ENCODE assay signal across 22 cellular contexts in the genomic region with DNA sequence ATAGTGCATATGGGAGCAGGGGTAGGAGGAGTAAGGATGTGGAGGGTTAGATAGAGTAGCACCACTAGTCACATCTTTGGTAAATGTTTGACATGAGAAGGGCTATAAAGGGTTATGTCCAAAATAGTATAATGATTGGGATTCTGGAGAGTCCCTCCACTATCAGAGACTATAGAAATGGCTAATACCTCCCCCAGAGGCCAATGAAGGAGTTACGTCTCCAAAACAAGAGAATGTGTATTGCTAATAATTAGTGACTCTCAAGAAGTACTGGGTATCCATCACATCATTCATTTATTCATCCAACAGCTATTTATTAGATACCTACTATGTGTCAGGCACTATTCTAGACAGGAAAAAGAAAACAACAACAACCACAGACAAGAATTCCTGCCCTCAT.
DNase-seq lines count a peak whose midpoint lies in the region; TF ChIP-seq lines count a peak whose summit lies in the region.
"Had no signal": no experiment of that assay in that cellular context is flagged by ENCODE, and none has a peak within 500 bp of the region (broad histone marks: within the 10 kb centered on the region; RNA-seq: fewer than 3 reads in every experiment).

No MANE protein-coding gene starts in this region.

- H3K9me3 Mint-ChIP-seq in endodermal cell, result peaks cover 4% of the 10 kb centered on the region
- H3K9me3 Mint-ChIP-seq: activated naive CD4-positive, alpha-beta T cell treated with anti-CD3 and anti-CD28 coated beads, Interleukin-2, amount 10 ng/mL, durations not matched to agents 7 days and 5 days had no signal

- no peaks in the 10 kb centered on the region for H3K79me2 ChIP-seq in MM.1S (ENCODE audit: low read length)

- peaks cover 13% of the 10 kb centered on the region for H3K4me1 Mint-ChIP-seq in endodermal cell
- H3K4me1 Mint-ChIP-seq: activated naive CD4-positive, alpha-beta T cell treated with anti-CD3 and anti-CD28 coated beads, Interleukin-2, amount 10 ng/mL, durations not matched to agents 7 days and 5 days; nephron had no signal

- H3K9ac ChIP-seq in MM.1S (ENCODE audit: low read length) (no peak overlapping the region), endodermal cell (ENCODE audit: extremely low read depth, low read length, poor library complexity, severe bottlenecking) (no peak overlapping the region)
- H3K9ac ChIP-seq: BLaER1 treated with 17β-estradiol and CSF1 and Interleukin-3, amounts not matched to agents 10 nM and 100 nM had no signal

- no peaks in the 10 kb centered on the region for H3K36me3 ChIP-seq in MM.1S (replicated peaks; ENCODE audit: insufficient read depth, low read length)
- no peaks in the 10 kb centered on the region for H3K36me3 ChIP-seq in endodermal cell (ENCODE audit: control insufficient read depth, insufficient read depth, low read length)
- H3K36me3 ChIP-seq: BLaER1 treated with 17β-estradiol and CSF1 and Interleukin-3, amounts not matched to agents 10 nM and 100 nM; Peyer's patch had no signal

- no peaks in the 10 kb centered on the region for H3F3A ChIP-seq in MM.1S (ENCODE audit: insufficient read depth, low read length)

- H3K4me3 ChIP-seq in MM.1S (ENCODE audit: low read length) (no peak overlapping the region), endodermal cell (ENCODE audit: low read length) (no peak overlapping the region), retinal pigment epithelial cell (ENCODE audit: low read length) (no peak overlapping the region)
- H3K4me3 ChIP-seq: BLaER1 treated with 17β-estradiol and CSF1 and Interleukin-3, amounts not matched to agents 10 nM and 100 nM; Peyer's patch; psoas muscle; SK-N-MC had no signal

- H3K9me3 ChIP-seq in MM.1S (replicated peaks; ENCODE audit: insufficient read depth, low read length) (no peaks in the 10 kb centered on the region), endodermal cell (ENCODE audit: control insufficient read depth, low read length) (no peaks in the 10 kb centered on the region)
- H3K9me3 ChIP-seq: Peyer's patch, psoas muscle had no signal

- H4K20me1 ChIP-seq in MM.1S (ENCODE audit: insufficient read depth, low read length), result no peaks in the 10 kb centered on the region
- H4K20me1 ChIP-seq: BLaER1 treated with 17β-estradiol and CSF1 and Interleukin-3, amounts not matched to agents 10 nM and 100 nM had no signal

- no peak overlapping the region for H3K27ac Mint-ChIP-seq in endodermal cell
- H3K27ac Mint-ChIP-seq: activated CD8-positive, alpha-beta T cell treated with anti-CD3 and anti-CD28 coated beads, Interleukin-2, amount 10 ng/mL, durations not matched to agents 7 days and 5 days; activated naive CD4-positive, alpha-beta T cell treated with anti-CD3 and anti-CD28 coated beads, Interleukin-2, amount 10 ng/mL, durations not matched to agents 7 days and 5 days; nephron had no signal

- no peaks in the 10 kb centered on the region for H3K36me3 Mint-ChIP-seq in endodermal cell (ENCODE audit: low read depth)
- H3K36me3 Mint-ChIP-seq: activated naive CD4-positive, alpha-beta T cell treated with anti-CD3 and anti-CD28 coated beads, Interleukin-2, amount 10 ng/mL, durations not matched to agents 7 days and 5 days had no signal

- H3K27ac ChIP-seq in MM.1S (ENCODE audit: low read length), result no peak overlapping the region
- no peak overlapping the region for H3K27ac ChIP-seq in endodermal cell (ENCODE audit: low read depth, low read length)
- H3K27ac ChIP-seq: BLaER1 treated with 17β-estradiol and CSF1 and Interleukin-3, amounts not matched to agents 10 nM and 100 nM; Peyer's patch; psoas muscle; SK-N-MC had no signal

- DNase-seq in NCI-H82 (lab: John Stamatoyannopoulos, UW) (peak; percentile 6), NCI-H82 treated with DMSO at 0.1 percent for 48 hours (lab: John Stamatoyannopoulos, UW; ENCODE audit: unreplicated experiment) (no peak), MM.1S (no peak), endodermal cell (no peak), retinal pigment epithelial cell (ENCODE audit: low read depth) (no peak), GOT3 (lab: John Stamatoyannopoulos, UW) (no peak), NCI-H526 treated with DMSO at 0.1 percent for 48 hours (lab: John Stamatoyannopoulos, UW) (no peak), mesenteric fat pad (ENCODE audit: low spot score) (no peak)
- DNase-seq: activated CD4-positive, CD25-positive, alpha-beta regulatory T cell; activated CD8-positive, alpha-beta T cell treated with anti-CD3 and anti-CD28 coated beads, Interleukin-2, amount 10 ng/mL, durations not matched to agents 7 days and 5 days; activated naive CD4-positive, alpha-beta T cell treated with anti-CD3 and anti-CD28 coated beads, Interleukin-2, amount 10 ng/mL, durations not matched to agents 7 days and 5 days; activated T-cell treated with anti-CD3 and anti-CD28 coated beads, Interleukin-2, amount 50 U/mL, for 4 hours; aorta; mesenchymal stem cell; NCI-H1694; NCI-H774; Peyer's patch; psoas muscle; T-helper 9 cell had no signal

- H3K4me1 ChIP-seq in MM.1S (ENCODE audit: low read length) (no peaks in the 10 kb centered on the region), endodermal cell (ENCODE audit: control insufficient read depth, insufficient read depth, low read length) (no peaks in the 10 kb centered on the region)
- H3K4me1 ChIP-seq: BLaER1 treated with 17β-estradiol and CSF1 and Interleukin-3, amounts not matched to agents 10 nM and 100 nM; Peyer's patch; psoas muscle had no signal

- H3K27me3 Mint-ChIP-seq in endodermal cell (ENCODE audit: insufficient read depth), result peaks cover 6% of the 10 kb centered on the region

- TF ChIP-seq CTCF in MM.1S (IDR thresholded peaks at IDR 0.05; ENCODE audit: low read length) (peak; percentile 18), endodermal cell (conservative IDR thresholded peaks at IDR 0.05) (peak; percentile 58), retinal pigment epithelial cell (conservative IDR thresholded peaks at IDR 0.05; ENCODE audit: low read depth, low read length) (peak; percentile 38)

- 86% methylated on average over 1 of the region's 1 CpG; no CpG with 5 or more reads in 1 of the 2 experiments for WGBS in endodermal cell (ENCODE audit: insufficient coverage in 1 of 2, insufficient read length in 1 of 2), 2 experiments

- no peak overlapping the region for H2AFZ ChIP-seq in MM.1S (ENCODE audit: low read length)

- no peaks in the 10 kb centered on the region for H3K9me2 ChIP-seq in MM.1S (replicated peaks; ENCODE audit: insufficient read depth, low read length)

- H3K4me2 ChIP-seq in MM.1S (ENCODE audit: low read depth, low read length), result no peak overlapping the region
- H3K4me2 ChIP-seq: BLaER1 treated with 17β-estradiol and CSF1 and Interleukin-3, amounts not matched to agents 10 nM and 100 nM had no signal

- H3K4me3 Mint-ChIP-seq in endodermal cell, result no peak overlapping the region
- H3K4me3 Mint-ChIP-seq: activated CD8-positive, alpha-beta T cell treated with anti-CD3 and anti-CD28 coated beads, Interleukin-2, amount 10 ng/mL, durations not matched to agents 7 days and 5 days; activated naive CD4-positive, alpha-beta T cell treated with anti-CD3 and anti-CD28 coated beads, Interleukin-2, amount 10 ng/mL, durations not matched to agents 7 days and 5 days; activated T-cell treated with anti-CD3 and anti-CD28 coated beads, Interleukin-2, amount 50 U/mL, for 4 hours; nephron had no signal

- no peaks in the 10 kb centered on the region for H3K27me3 ChIP-seq in MM.1S (replicated peaks; ENCODE audit: insufficient read depth, low read length)
- no peaks in the 10 kb centered on the region for H3K27me3 ChIP-seq in endodermal cell (ENCODE audit: control insufficient read depth, insufficient read depth, low read length, poor library complexity, severe bottlenecking)
- H3K27me3 ChIP-seq: BLaER1 treated with 17β-estradiol and CSF1 and Interleukin-3, amounts not matched to agents 10 nM and 100 nM; Peyer's patch had no signal
